ENCODE assay signal across 15 cellular contexts in the genomic region with DNA sequence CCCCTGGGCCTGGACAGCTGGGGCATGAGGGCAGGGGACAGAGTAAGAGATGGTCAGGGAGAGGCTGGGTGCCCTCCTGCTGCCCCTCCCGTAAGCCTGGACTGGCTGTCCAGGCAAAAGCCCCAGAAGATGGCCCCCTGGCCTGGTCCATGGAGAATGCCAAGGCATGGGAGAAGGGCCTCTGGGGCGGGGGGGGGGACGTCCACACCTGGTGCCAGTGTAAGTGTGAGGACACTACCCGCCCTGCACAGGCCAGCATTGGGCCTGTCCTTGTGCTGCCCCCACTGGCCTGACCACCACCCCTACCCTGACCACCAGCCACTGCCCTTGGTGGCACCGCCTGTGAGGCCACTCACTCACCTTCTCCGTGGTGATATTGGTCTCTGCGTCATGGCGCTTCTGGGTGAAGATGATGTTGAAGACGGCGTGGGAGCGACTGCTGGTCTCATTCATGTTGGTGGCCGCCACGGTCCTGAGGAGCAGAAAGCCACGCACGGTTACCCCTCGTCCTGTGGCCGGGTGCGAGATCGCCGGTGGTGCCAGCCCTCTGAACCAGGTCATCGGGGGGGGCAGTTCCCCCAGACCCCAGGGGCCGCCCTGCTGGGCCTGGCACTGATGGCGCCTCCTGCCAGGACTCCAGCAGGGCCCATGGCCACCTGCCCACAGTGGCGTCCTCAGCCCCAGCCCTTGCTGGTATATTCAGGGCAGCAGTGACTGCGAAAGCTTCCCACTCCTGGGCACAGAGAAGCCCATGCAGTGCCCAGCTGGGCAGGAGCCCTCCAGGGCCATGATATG. TPM values are rescaled to one million over a fixed set of nuclear protein-coding genes. Genes with fewer than 3 reads are reported as not detected.
"Had no signal": no experiment of that assay in that cellular context is flagged by ENCODE, and none has a peak within 500 bp of the region (broad histone marks: within the 10 kb centered on the region; RNA-seq: fewer than 3 reads in every experiment).

No MANE protein-coding gene starts in this region.

- H3K36me3 ChIP-seq: colonic mucosa, pancreas, upper lobe of left lung had no signal

- H3K9me3 Mint-ChIP-seq: activated naive CD4-positive, alpha-beta T cell treated with anti-CD3 and anti-CD28 coated beads, Interleukin-2, amount 50 U/mL, for 72 hours; activated T-cell treated with anti-CD3 and anti-CD28 coated beads, Interleukin-2, amount 50 U/mL, for 24 hours; neural crest cell; stimulated activated naive CD8-positive, alpha-beta T cell treated with anti-CD3 and anti-CD28 coated beads, Interleukin-15, amount 100 ng/mL, for 72 hours had no signal

- DNase-seq: activated CD4-positive, alpha-beta T cell treated with anti-CD3 and anti-CD28 coated beads, Interleukin-2, amount 50 U/mL, for 1 hour; activated CD8-positive, alpha-beta memory T cell treated with anti-CD3 and anti-CD28 coated beads, Interleukin-2, amount 10 ng/mL, durations not matched to agents 7 days and 5 days; activated T-cell treated with anti-CD3 and anti-CD28 coated beads, Interleukin-2, amount 50 U/mL, for 24 hours; caudate nucleus; colonic mucosa; islet precursor cell; small intestine; stimulated activated CD4-positive, alpha-beta T cell treated with anti-CD3 and anti-CD28 coated beads, Interleukin-4, amount 100 ng/mL, for 4 hours; stimulated activated naive CD8-positive, alpha-beta T cell treated with anti-CD3 and anti-CD28 coated beads, Interleukin-15, amount 100 ng/mL, for 72 hours had no signal

- H3K4me3 Mint-ChIP-seq: activated CD8-positive, alpha-beta memory T cell treated with anti-CD3 and anti-CD28 coated beads, Interleukin-2, amount 10 ng/mL, durations not matched to agents 7 days and 5 days; activated T-cell treated with anti-CD3 and anti-CD28 coated beads, Interleukin-2, amount 50 U/mL, for 24 hours; neural crest cell; stimulated activated naive CD8-positive, alpha-beta T cell treated with anti-CD3 and anti-CD28 coated beads, Interleukin-15, amount 100 ng/mL, for 72 hours had no signal

- H3K4me1 ChIP-seq: colonic mucosa, pancreas, upper lobe of left lung had no signal

- H3K36me3 Mint-ChIP-seq: activated CD8-positive, alpha-beta memory T cell treated with anti-CD3 and anti-CD28 coated beads, Interleukin-2, amount 10 ng/mL, durations not matched to agents 7 days and 5 days; activated naive CD4-positive, alpha-beta T cell treated with anti-CD3 and anti-CD28 coated beads, Interleukin-2, amount 50 U/mL, for 72 hours had no signal

- H3K4me1 Mint-ChIP-seq: activated CD8-positive, alpha-beta memory T cell treated with anti-CD3 and anti-CD28 coated beads, Interleukin-2, amount 10 ng/mL, durations not matched to agents 7 days and 5 days; neural crest cell had no signal

- ATAC-seq: activated CD8-positive, alpha-beta memory T cell treated with anti-CD3 and anti-CD28 coated beads, Interleukin-2, amount 10 ng/mL, durations not matched to agents 7 days and 5 days; activated naive CD4-positive, alpha-beta T cell treated with anti-CD3 and anti-CD28 coated beads, Interleukin-2, amount 50 U/mL, for 72 hours; pancreas had no signal

- H3K27me3 Mint-ChIP-seq: activated CD8-positive, alpha-beta memory T cell treated with anti-CD3 and anti-CD28 coated beads, Interleukin-2, amount 10 ng/mL, durations not matched to agents 7 days and 5 days; activated T-cell treated with anti-CD3 and anti-CD28 coated beads, Interleukin-2, amount 50 U/mL, for 24 hours; stimulated activated naive CD8-positive, alpha-beta T cell treated with anti-CD3 and anti-CD28 coated beads, Interleukin-15, amount 100 ng/mL, for 72 hours had no signal

- H3K27ac ChIP-seq: colonic mucosa, hepatocyte, pancreas, upper lobe of left lung had no signal

- H3K27ac Mint-ChIP-seq: activated CD8-positive, alpha-beta memory T cell treated with anti-CD3 and anti-CD28 coated beads, Interleukin-2, amount 10 ng/mL, durations not matched to agents 7 days and 5 days; activated naive CD4-positive, alpha-beta T cell treated with anti-CD3 and anti-CD28 coated beads, Interleukin-2, amount 50 U/mL, for 72 hours; activated T-cell treated with anti-CD3 and anti-CD28 coated beads, Interleukin-2, amount 50 U/mL, for 24 hours; stimulated activated naive CD8-positive, alpha-beta T cell treated with anti-CD3 and anti-CD28 coated beads, Interleukin-15, amount 100 ng/mL, for 72 hours had no signal

- H3K4me3 ChIP-seq: colonic mucosa, hepatocyte, pancreas, upper lobe of left lung had no signal

- H3K9me3 ChIP-seq: colonic mucosa, pancreas, upper lobe of left lung had no signal

- H3K27me3 ChIP-seq: colonic mucosa, hepatocyte, pancreas, upper lobe of left lung had no signal

RNA-seq across cellular contexts. Expression of gene KIF1A, which starts 35.2 kb away (rescaled TPM):
- total RNA-seq: mesenteric fat pad had no signal
